Comparison of ENCODE assay signal across 8 cellular contexts in the genomic region with DNA sequence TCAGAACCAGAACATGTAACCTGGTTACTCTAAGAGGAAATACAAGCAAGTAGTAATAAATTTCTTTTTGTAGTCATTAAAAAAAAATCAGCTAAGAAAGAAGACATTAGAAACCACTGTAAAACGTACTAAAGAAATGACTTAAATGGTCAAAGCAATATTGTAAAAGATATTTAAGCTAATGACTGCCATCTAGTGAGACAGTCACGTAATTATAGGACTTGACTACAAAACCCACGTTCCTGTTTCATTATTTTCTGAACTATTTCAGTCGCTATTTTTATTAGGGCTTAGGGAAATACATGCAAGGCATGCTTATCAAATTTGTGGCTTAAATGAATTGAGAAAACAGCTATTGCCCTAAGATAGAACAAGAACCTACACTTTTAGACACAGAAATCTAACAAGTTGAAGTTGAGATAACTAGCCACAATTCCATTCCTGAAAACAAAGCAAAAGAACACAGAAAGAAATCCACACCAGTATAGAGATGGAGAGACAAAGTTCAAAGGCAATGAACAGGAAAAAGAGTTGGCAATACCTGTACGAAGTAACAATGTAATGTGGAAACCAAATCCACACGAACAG.
DNase-seq lines count a peak whose midpoint lies in the region; ATAC-seq lines count a peak whose summit lies in the region.

No MANE protein-coding gene starts in this region.

- H4K20me1 ChIP-seq in BLaER1 treated with 17β-estradiol and CSF1 and Interleukin-3, amounts not matched to agents 10 nM and 100 nM, result no peaks in the 10 kb centered on the region

- H3K27me3 ChIP-seq in BLaER1 treated with 17β-estradiol and CSF1 and Interleukin-3, amounts not matched to agents 10 nM and 100 nM, result no peaks in the 10 kb centered on the region

- peaks cover 0 to 9% (median 3%) of the 10 kb centered on the region in 11 experiments; a peak in 13 of 22 replicates for H3K9me3 ChIP-seq in BLaER1 treated with 17β-estradiol and CSF1 and Interleukin-3, amounts not matched to agents 10 nM and 100 nM (replicated peaks in 1 of 11)

- peak overlapping the region in 7 of 11 experiments; percentile 6 to 61 (median 47); a peak in 9 of 22 replicates for H3K27ac ChIP-seq in BLaER1 treated with 17β-estradiol and CSF1 and Interleukin-3, amounts not matched to agents 10 nM and 100 nM

- DNase-seq in NCI-H1105 treated with DMSO at 0.1 percent for 48 hours (lab: John Stamatoyannopoulos, UW), result peak; percentile 60
- DNase-seq in amniotic epithelial cell (ENCODE audit: low read depth), result peak; percentile 76
- DNase-seq in left kidney (ENCODE audit: low read depth, low spot score), result peak; percentile 68
- DNase-seq in UCSD-AML1 (lab: John Stamatoyannopoulos, UW; ENCODE audit: unreplicated experiment), result no peak

- H3K4me1 ChIP-seq in BLaER1 treated with 17β-estradiol and CSF1 and Interleukin-3, amounts not matched to agents 10 nM and 100 nM, result peaks cover 0 to 14% (median 3%) of the 10 kb centered on the region in 10 experiments; a peak in 9 of 20 replicates

- H3K4me3 ChIP-seq in BLaER1 treated with 17β-estradiol and CSF1 and Interleukin-3, amounts not matched to agents 10 nM and 100 nM, result no peak overlapping the region

- peaks cover 80 to 99% (median 95%) of the 10 kb centered on the region in 11 experiments for H3K36me3 ChIP-seq in BLaER1 treated with 17β-estradiol and CSF1 and Interleukin-3, amounts not matched to agents 10 nM and 100 nM

- ATAC-seq in GM18868 (IDR thresholded peaks at IDR 0.05; ENCODE audit: unreplicated experiment) (peak; percentile 80), HG03039 (IDR thresholded peaks at IDR 0.05; ENCODE audit: unreplicated experiment) (no peak)
- ATAC-seq in activated CD4-positive, CD25-positive, alpha-beta regulatory T cell treated with anti-CD3 and anti-CD28 coated beads, Interleukin-2, amount 50 U/mL, for 24 hours, result no peak

- no peak overlapping the region for H3K4me2 ChIP-seq in BLaER1 treated with 17β-estradiol and CSF1 and Interleukin-3, amounts not matched to agents 10 nM and 100 nM

- peak overlapping the region in 7 of 11 experiments; percentile 1 to 42 (median 24); a peak in 3 of 22 replicates for H3K9ac ChIP-seq in BLaER1 treated with 17β-estradiol and CSF1 and Interleukin-3, amounts not matched to agents 10 nM and 100 nM
